Comparison of ENCODE assay signal across 1 cellular context in genomic region chr10:73413528-73414229, GRCh38.
A peak's percentile ranks its signal among the peaks of the same experiment; 100 is the strongest.
TF ChIP-seq lines count a peak whose summit lies in the region.

TSS of gene ANXA7 (minus strand) at chr10:73414058. CDS start at chr10:73400856, 13,202 bp downstream.

TF ChIP-seq in Ishikawa, 13 proteins besides CTCF, POLR2A, EP300 and RAD21 (continued from another document):
- TF ChIP-seq, protein P1, sequence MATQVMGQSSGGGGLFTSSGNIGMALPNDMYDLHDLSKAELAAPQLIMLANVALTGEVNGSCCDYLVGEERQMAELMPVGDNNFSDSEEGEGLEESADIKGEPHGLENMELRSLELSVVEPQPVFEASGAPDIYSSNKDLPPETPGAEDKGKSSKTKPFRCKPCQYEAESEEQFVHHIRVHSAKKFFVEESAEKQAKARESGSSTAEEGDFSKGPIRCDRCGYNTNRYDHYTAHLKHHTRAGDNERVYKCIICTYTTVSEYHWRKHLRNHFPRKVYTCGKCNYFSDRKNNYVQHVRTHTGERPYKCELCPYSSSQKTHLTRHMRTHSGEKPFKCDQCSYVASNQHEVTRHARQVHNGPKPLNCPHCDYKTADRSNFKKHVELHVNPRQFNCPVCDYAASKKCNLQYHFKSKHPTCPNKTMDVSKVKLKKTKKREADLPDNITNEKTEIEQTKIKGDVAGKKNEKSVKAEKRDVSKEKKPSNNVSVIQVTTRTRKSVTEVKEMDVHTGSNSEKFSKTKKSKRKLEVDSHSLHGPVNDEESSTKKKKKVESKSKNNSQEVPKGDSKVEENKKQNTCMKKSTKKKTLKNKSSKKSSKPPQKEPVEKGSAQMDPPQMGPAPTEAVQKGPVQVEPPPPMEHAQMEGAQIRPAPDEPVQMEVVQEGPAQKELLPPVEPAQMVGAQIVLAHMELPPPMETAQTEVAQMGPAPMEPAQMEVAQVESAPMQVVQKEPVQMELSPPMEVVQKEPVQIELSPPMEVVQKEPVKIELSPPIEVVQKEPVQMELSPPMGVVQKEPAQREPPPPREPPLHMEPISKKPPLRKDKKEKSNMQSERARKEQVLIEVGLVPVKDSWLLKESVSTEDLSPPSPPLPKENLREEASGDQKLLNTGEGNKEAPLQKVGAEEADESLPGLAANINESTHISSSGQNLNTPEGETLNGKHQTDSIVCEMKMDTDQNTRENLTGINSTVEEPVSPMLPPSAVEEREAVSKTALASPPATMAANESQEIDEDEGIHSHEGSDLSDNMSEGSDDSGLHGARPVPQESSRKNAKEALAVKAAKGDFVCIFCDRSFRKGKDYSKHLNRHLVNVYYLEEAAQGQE (IDR thresholded peaks at IDR 0.05; ENCODE audit: low read depth), result 0 out of 2 replicates have a peak, but pooled peaks have one; percentile 9
TF ChIP-seq in Ishikawa: peak in this region for 8.
